In genomic region chr17:55405600-55405999, GRCh38 we compare ENCODE assay signal across 27 cellular contexts.
"Had no signal": no experiment of that assay in that cellular context is flagged by ENCODE, and none has a peak within 500 bp of the region (broad histone marks: within the 10 kb centered on the region; RNA-seq: fewer than 3 reads in every experiment).

No MANE protein-coding gene starts in this region.

- H3K4me1 ChIP-seq: Peyer's patch, SJCRH30 had no signal

- H3K27ac Mint-ChIP-seq: activated CD8-positive, alpha-beta memory T cell treated with anti-CD3 and anti-CD28 coated beads, Interleukin-2, amount 10 ng/mL, durations not matched to agents 7 days and 5 days; activated naive CD4-positive, alpha-beta T cell treated with anti-CD3 and anti-CD28 coated beads, Interleukin-2, amount 50 U/mL, for 72 hours; activated naive CD8-positive, alpha-beta T cell treated with anti-CD3 and anti-CD28 coated beads, Interleukin-2, amount 50 U/mL, for 24 hours; activated T-cell treated with anti-CD3 and anti-CD28 coated beads, Interleukin-2, amount 50 U/mL, for 24 hours; activated T-helper 1 cell treated with anti-CD3 and anti-CD28 coated beads, Interleukin-12 subunit alpha, Interleukin-12 subunit beta, Interleukin-2, Interleukin-4 antibody, amounts not matched to agents 30 ng/mL and 10 ng/mL and 1 ng/mL, durations not matched to agents 14 hours and 24 hours and 36 hours; brain; T-helper 1 cell treated with Interleukin-12 subunit alpha and Interleukin-12 subunit beta and Interleukin-4 antibody, amounts not matched to agents 30 μg/mL and 1 μg/mL, for 36 hours had no signal

- H3K4me1 Mint-ChIP-seq: activated CD8-positive, alpha-beta memory T cell treated with anti-CD3 and anti-CD28 coated beads, Interleukin-2, amount 10 ng/mL, durations not matched to agents 7 days and 5 days; activated naive CD8-positive, alpha-beta T cell treated with anti-CD3 and anti-CD28 coated beads, Interleukin-2, amount 50 U/mL, for 24 hours; brain had no signal

- H3K27me3 ChIP-seq: cardiac muscle cell, Peyer's patch, SJCRH30 had no signal

- H3K9me3 ChIP-seq: Peyer's patch, SJCRH30 had no signal

- H3K4me3 ChIP-seq: cardiac muscle cell, K562, Peyer's patch, SJCRH30 had no signal

- H3K27ac ChIP-seq: cardiac muscle cell, Peyer's patch, RWPE1, SJCRH30 had no signal

- H3K4me3 Mint-ChIP-seq: activated CD8-positive, alpha-beta memory T cell treated with anti-CD3 and anti-CD28 coated beads, Interleukin-2, amount 10 ng/mL, durations not matched to agents 7 days and 5 days; activated naive CD8-positive, alpha-beta T cell treated with anti-CD3 and anti-CD28 coated beads, Interleukin-2, amount 50 U/mL, for 24 hours; activated T-cell treated with anti-CD3 and anti-CD28 coated beads, Interleukin-2, amount 50 U/mL, for 24 hours; activated T-helper 1 cell treated with anti-CD3 and anti-CD28 coated beads, Interleukin-12 subunit alpha, Interleukin-12 subunit beta, Interleukin-2, Interleukin-4 antibody, amounts not matched to agents 30 ng/mL and 10 ng/mL and 1 ng/mL, durations not matched to agents 14 hours and 24 hours and 36 hours; brain; T-helper 1 cell treated with Interleukin-12 subunit alpha and Interleukin-12 subunit beta and Interleukin-4 antibody, amounts not matched to agents 30 μg/mL and 1 μg/mL, for 36 hours had no signal

- H3K27me3 Mint-ChIP-seq: activated CD8-positive, alpha-beta memory T cell treated with anti-CD3 and anti-CD28 coated beads, Interleukin-2, amount 10 ng/mL, durations not matched to agents 7 days and 5 days; activated naive CD8-positive, alpha-beta T cell treated with anti-CD3 and anti-CD28 coated beads, Interleukin-2, amount 50 U/mL, for 24 hours; activated T-cell treated with anti-CD3 and anti-CD28 coated beads, Interleukin-2, amount 50 U/mL, for 24 hours; brain had no signal

- DNase-seq: activated CD4-positive, alpha-beta T cell treated with anti-CD3 and anti-CD28 coated beads for 48 hours; activated CD4-positive, alpha-beta T cell treated with anti-CD3 and anti-CD28 coated beads, Interleukin-2, amount 50 U/mL, for 4 hours; activated CD8-positive, alpha-beta memory T cell treated with anti-CD3 and anti-CD28 coated beads, Interleukin-2, amount 10 ng/mL, durations not matched to agents 7 days and 5 days; activated effector memory CD4-positive, alpha-beta T cell treated with anti-CD3 and anti-CD28 coated beads, Interleukin-2, amount 50 U/mL, for 16 hours; activated naive CD4-positive, alpha-beta T cell treated with Interleukin-2 at 50 U/mL for 16 hours; activated naive CD8-positive, alpha-beta T cell treated with anti-CD3 and anti-CD28 coated beads, Interleukin-2, amount 50 U/mL, for 24 hours; activated T-cell treated with anti-CD3 and anti-CD28 coated beads, Interleukin-2, amount 50 U/mL, for 24 hours; amygdala; Karpas-422; NCI-H1105 treated with DMSO at 0.1 percent for 48 hours; NCI-H1436 treated with DMSO at 0.1 percent for 48 hours; NCI-H187; NCI-H2081; NCI-H226; NCI-H526; NCI-H82; OCI-M1; Peyer's patch; Right ventricle myocardium superior; SJCRH30 had no signal

- H3K9me3 Mint-ChIP-seq: activated naive CD4-positive, alpha-beta T cell treated with anti-CD3 and anti-CD28 coated beads, Interleukin-2, amount 50 U/mL, for 72 hours; activated naive CD8-positive, alpha-beta T cell treated with anti-CD3 and anti-CD28 coated beads, Interleukin-2, amount 50 U/mL, for 24 hours; activated T-cell treated with anti-CD3 and anti-CD28 coated beads, Interleukin-2, amount 50 U/mL, for 24 hours; activated T-helper 1 cell treated with anti-CD3 and anti-CD28 coated beads, Interleukin-12 subunit alpha, Interleukin-12 subunit beta, Interleukin-2, Interleukin-4 antibody, amounts not matched to agents 30 ng/mL and 10 ng/mL and 1 ng/mL, durations not matched to agents 14 hours and 24 hours and 36 hours; brain; T-helper 1 cell treated with Interleukin-12 subunit alpha and Interleukin-12 subunit beta and Interleukin-4 antibody, amounts not matched to agents 30 μg/mL and 1 μg/mL, for 36 hours had no signal
